8 cellular contexts compared by ENCODE assay signal in the genomic region with DNA sequence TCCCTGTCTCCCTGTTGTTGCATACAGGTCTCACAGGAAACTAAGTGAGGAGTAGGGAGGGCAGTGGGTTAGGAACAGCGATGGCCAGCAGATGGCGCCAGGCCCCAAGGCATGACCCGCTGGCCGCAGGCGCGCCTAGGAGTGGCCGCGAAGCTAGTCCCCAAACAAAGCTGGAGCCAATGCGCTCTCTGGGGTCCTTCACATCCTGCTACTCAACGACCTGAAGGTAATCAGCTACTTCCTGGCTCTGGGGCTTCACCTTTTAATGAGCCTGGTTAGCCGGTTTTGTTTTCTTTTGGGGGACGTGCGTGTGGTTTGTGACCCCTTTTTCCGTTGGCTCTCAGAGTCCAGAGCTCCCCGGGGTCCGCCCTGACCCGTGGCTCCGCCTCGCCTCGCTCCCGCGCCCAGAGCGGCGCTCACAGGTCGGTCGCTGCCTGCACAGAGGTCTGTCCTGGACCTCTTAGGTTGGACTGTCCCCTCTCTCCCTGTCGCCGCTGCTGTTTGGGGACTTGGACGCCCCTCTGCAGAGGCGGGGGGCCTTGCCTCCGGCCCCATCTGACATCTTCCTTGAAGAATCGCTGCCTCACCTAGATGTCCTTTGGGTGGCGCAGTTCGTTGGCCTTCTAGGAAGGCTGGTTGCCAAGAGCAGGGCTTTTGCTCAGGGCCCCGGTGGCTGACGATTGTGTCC.
DNase-seq lines count a peak whose midpoint lies in the region; ATAC-seq, FAIRE-seq and TF ChIP-seq lines count a peak whose summit lies in the region.

No MANE protein-coding gene starts in this region.

- 3% methylated on average over 36 of the region's 36 CpGs for WGBS in right cardiac atrium

- no peak overlapping the region for H3K27ac ChIP-seq in right cardiac atrium (ENCODE audit: low read length)

- intact Hi-C loops in right cardiac atrium (cut with DNase I), result loop anchor here (5.0 to 10.0 kb wide), 4 partner anchors 465 to 625 kb away; partner anchors contain the start of gene URAD (in 3 of the 4)

- H3K4me3 ChIP-seq in right cardiac atrium (ENCODE audit: low read length), result peak overlapping the region; percentile 26

- H3K4me1 ChIP-seq in right cardiac atrium (ENCODE audit: control insufficient read depth, insufficient read depth, low read length), result no peaks in the 10 kb centered on the region

- H3K9me3 ChIP-seq in right cardiac atrium (ENCODE audit: control insufficient read depth, low read length), result no peaks in the 10 kb centered on the region

- peak; percentile 95 to 97 for ATAC-seq in right cardiac atrium

- no peaks in the 10 kb centered on the region for H3K27me3 ChIP-seq in right cardiac atrium (ENCODE audit: control insufficient read depth, insufficient read depth)

- FAIRE-seq in H54 (lab: Jason Lieb, UNC) (no peak), urothelium cell line (lab: Jason Lieb, UNC) (no peak)

- TF ChIP-seq POLR2A in H54 (IDR thresholded peaks at IDR 0.05; ENCODE audit: low read depth, low read length), result no peak

- DNase-seq in G401 (ENCODE audit: low spot score), result peak; percentile 85
- DNase-seq in H54 (ENCODE audit: insufficient read length, low spot score), result peak; percentile 72
- peak; percentile 63 for DNase-seq in MV-4-11 (lab: John Stamatoyannopoulos, UW)
- peak; percentile 39 to 77 (median 66) for DNase-seq in T-helper 1 cell
- DNase-seq in amniotic stem cell (lab: John Stamatoyannopoulos, UW), result peak; percentile 39
- DNase-seq in right cardiac atrium, result peak; percentile 85 to 96 (median 94)
- DNase-seq in pulmonary artery endothelial cell (ENCODE audit: low read depth, low spot score), result peak; percentile 19
- peak; percentile 83 for DNase-seq in urothelium cell line (ENCODE audit: low spot score)

- in situ Hi-C loops in G401 (cut with HindIII; ENCODE audit: low sequenced_read_pairs), result no loop called here

Comparison
In these comparisons a context has a peak if more than half of its experiments do, and no peak if none do; other contexts are left out.
1. DNase-seq: peak in every context shown above with its lines; median percentile 94 in right cardiac atrium; 85 in G401; 83 in urothelium cell line; 72 in H54; 66 in T-helper 1 cell; 63 in MV-4-11; 39 in amniotic stem cell; 19 in pulmonary artery endothelial cell.